ENCODE assay signal across 22 cellular contexts in the genomic region with DNA sequence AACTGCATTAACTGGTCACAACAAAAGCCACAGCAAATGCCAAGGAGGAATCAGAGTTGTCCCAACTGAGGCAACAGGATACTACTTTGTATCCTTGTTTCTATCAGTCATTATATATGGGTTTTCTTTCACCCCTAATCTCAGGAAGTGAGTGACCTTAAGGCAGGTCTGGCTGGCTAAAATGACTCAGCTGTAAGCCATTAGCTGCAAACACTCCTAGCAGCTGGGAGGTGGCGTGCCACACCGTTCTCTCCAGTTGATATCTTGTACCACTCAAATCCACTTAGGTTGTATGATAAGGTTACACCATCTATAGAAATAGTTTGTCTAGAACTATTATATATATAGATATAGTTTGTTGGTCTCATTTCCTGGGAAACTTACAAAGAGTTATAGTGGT.
"Had no signal": no experiment of that assay in that cellular context is flagged by ENCODE, and none has a peak within 500 bp of the region (broad histone marks: within the 10 kb centered on the region; RNA-seq: fewer than 3 reads in every experiment).

No MANE protein-coding gene starts in this region.

- DNase-seq: activated B cell treated with CpG ODN at 0.5 μM for 24 hours; activated CD4-positive, alpha-beta T cell treated with anti-CD3 and anti-CD28 coated beads for 36 hours; activated CD4-positive, alpha-beta T cell treated with anti-CD3 and anti-CD28 coated beads, Interleukin-2, amount 50 U/mL, for 4 hours; activated CD8-positive, alpha-beta memory T cell treated with anti-CD3 and anti-CD28 coated beads for 24 hours; activated CD8-positive, alpha-beta memory T cell treated with anti-CD3 and anti-CD28 coated beads, Interleukin-2, amount 50 U/mL, for 4 hours; activated naive CD8-positive, alpha-beta T cell treated with anti-CD3 and anti-CD28 coated beads for 36 hours; activated T-cell treated with anti-CD3 and anti-CD28 coated beads, Interleukin-2, amount 50 U/mL, for 24 hours; heart left ventricle; islet precursor cell; left colon; mesenchymal stem cell; nucleus accumbens; small intestine; stimulated activated CD4-positive, alpha-beta T cell treated with anti-CD3 and anti-CD28 coated beads, Interleukin-15, amount 100 ng/mL, for 24 hours; stimulated activated naive B cell treated with anti-CD40 and anti-IgM and Interleukin-4, amounts not matched to agents 10 μg/mL and 1 μg/mL and 100 μg/mL, for 72 hours; trophoblast cell had no signal

- H3K4me1 ChIP-seq: breast epithelium, heart left ventricle, parathyroid adenoma, vagina had no signal

- ATAC-seq: activated CD4-positive, alpha-beta T cell treated with anti-CD3 and anti-CD28 coated beads for 36 hours; activated T-helper 17 cell treated with anti-CD3 and anti-CD28 coated beads, Interleukin-2, amount 50 U/mL, for 72 hours; heart left ventricle; left colon; sciatic nerve; stimulated activated naive B cell treated with anti-CD40 and anti-IgM and Interleukin-4, amounts not matched to agents 10 μg/mL and 1 μg/mL and 100 μg/mL, for 72 hours had no signal

- H3K9me3 ChIP-seq: breast epithelium, heart left ventricle, vagina had no signal

- H3K4me3 ChIP-seq: breast epithelium, heart left ventricle, vagina had no signal

- H3K27ac Mint-ChIP-seq: activated B cell treated with CpG ODN at 0.5 μM for 24 hours; activated CD4-positive, alpha-beta T cell treated with anti-CD3 and anti-CD28 coated beads for 36 hours; activated naive CD8-positive, alpha-beta T cell treated with anti-CD3 and anti-CD28 coated beads for 36 hours; activated T-cell treated with anti-CD3 and anti-CD28 coated beads, Interleukin-2, amount 50 U/mL, for 24 hours; activated T-helper 17 cell treated with anti-CD3 and anti-CD28 coated beads, Interleukin-2, amount 50 U/mL, for 72 hours; stimulated activated naive B cell treated with anti-CD40 and anti-IgM and Interleukin-4, amounts not matched to agents 10 μg/mL and 1 μg/mL and 100 μg/mL, for 72 hours; T-helper 2 cell treated with Interferon-gamma antibody and Interleukin-4, amounts not matched to agents 5 μg/mL and 100 μg/mL, for 36 hours had no signal

- H3K9me3 Mint-ChIP-seq: activated B cell treated with CpG ODN at 0.5 μM for 24 hours; activated naive CD8-positive, alpha-beta T cell treated with anti-CD3 and anti-CD28 coated beads for 36 hours; activated T-helper 17 cell treated with anti-CD3 and anti-CD28 coated beads, Interleukin-2, amount 50 U/mL, for 72 hours; stimulated activated naive B cell treated with anti-CD40 and anti-IgM and Interleukin-4, amounts not matched to agents 10 μg/mL and 1 μg/mL and 100 μg/mL, for 72 hours; T-helper 2 cell treated with Interferon-gamma antibody and Interleukin-4, amounts not matched to agents 5 μg/mL and 100 μg/mL, for 36 hours had no signal

- H3K4me1 Mint-ChIP-seq: activated B cell treated with CpG ODN at 0.5 μM for 24 hours; activated CD4-positive, alpha-beta T cell treated with anti-CD3 and anti-CD28 coated beads for 36 hours; activated naive CD8-positive, alpha-beta T cell treated with anti-CD3 and anti-CD28 coated beads for 36 hours; activated T-helper 17 cell treated with anti-CD3 and anti-CD28 coated beads, Interleukin-2, amount 50 U/mL, for 72 hours; stimulated activated naive B cell treated with anti-CD40 and anti-IgM and Interleukin-4, amounts not matched to agents 10 μg/mL and 1 μg/mL and 100 μg/mL, for 72 hours had no signal

- H3K4me3 Mint-ChIP-seq: activated B cell treated with CpG ODN at 0.5 μM for 24 hours; activated CD4-positive, alpha-beta T cell treated with anti-CD3 and anti-CD28 coated beads for 36 hours; activated naive CD8-positive, alpha-beta T cell treated with anti-CD3 and anti-CD28 coated beads for 36 hours; activated T-cell treated with anti-CD3 and anti-CD28 coated beads, Interleukin-2, amount 50 U/mL, for 24 hours; activated T-helper 17 cell treated with anti-CD3 and anti-CD28 coated beads, Interleukin-2, amount 50 U/mL, for 72 hours; stimulated activated naive B cell treated with anti-CD40 and anti-IgM and Interleukin-4, amounts not matched to agents 10 μg/mL and 1 μg/mL and 100 μg/mL, for 72 hours; T-helper 2 cell treated with Interferon-gamma antibody and Interleukin-4, amounts not matched to agents 5 μg/mL and 100 μg/mL, for 36 hours had no signal

- H3K27me3 ChIP-seq: breast epithelium, vagina had no signal

- H3K27me3 Mint-ChIP-seq: activated CD4-positive, alpha-beta T cell treated with anti-CD3 and anti-CD28 coated beads for 36 hours; activated naive CD8-positive, alpha-beta T cell treated with anti-CD3 and anti-CD28 coated beads for 36 hours; activated T-cell treated with anti-CD3 and anti-CD28 coated beads, Interleukin-2, amount 50 U/mL, for 24 hours; activated T-helper 17 cell treated with anti-CD3 and anti-CD28 coated beads, Interleukin-2, amount 50 U/mL, for 72 hours; stimulated activated naive B cell treated with anti-CD40 and anti-IgM and Interleukin-4, amounts not matched to agents 10 μg/mL and 1 μg/mL and 100 μg/mL, for 72 hours had no signal

- H3K27ac ChIP-seq: breast epithelium, heart left ventricle, parathyroid adenoma, vagina had no signal

- H3K36me3 ChIP-seq: breast epithelium, heart left ventricle, vagina had no signal

- H3K36me3 Mint-ChIP-seq: activated naive CD8-positive, alpha-beta T cell treated with anti-CD3 and anti-CD28 coated beads for 36 hours; stimulated activated naive B cell treated with anti-CD40 and anti-IgM and Interleukin-4, amounts not matched to agents 10 μg/mL and 1 μg/mL and 100 μg/mL, for 72 hours had no signal
